Comparison of ENCODE assay signal across 1 cellular context in the genomic region with DNA sequence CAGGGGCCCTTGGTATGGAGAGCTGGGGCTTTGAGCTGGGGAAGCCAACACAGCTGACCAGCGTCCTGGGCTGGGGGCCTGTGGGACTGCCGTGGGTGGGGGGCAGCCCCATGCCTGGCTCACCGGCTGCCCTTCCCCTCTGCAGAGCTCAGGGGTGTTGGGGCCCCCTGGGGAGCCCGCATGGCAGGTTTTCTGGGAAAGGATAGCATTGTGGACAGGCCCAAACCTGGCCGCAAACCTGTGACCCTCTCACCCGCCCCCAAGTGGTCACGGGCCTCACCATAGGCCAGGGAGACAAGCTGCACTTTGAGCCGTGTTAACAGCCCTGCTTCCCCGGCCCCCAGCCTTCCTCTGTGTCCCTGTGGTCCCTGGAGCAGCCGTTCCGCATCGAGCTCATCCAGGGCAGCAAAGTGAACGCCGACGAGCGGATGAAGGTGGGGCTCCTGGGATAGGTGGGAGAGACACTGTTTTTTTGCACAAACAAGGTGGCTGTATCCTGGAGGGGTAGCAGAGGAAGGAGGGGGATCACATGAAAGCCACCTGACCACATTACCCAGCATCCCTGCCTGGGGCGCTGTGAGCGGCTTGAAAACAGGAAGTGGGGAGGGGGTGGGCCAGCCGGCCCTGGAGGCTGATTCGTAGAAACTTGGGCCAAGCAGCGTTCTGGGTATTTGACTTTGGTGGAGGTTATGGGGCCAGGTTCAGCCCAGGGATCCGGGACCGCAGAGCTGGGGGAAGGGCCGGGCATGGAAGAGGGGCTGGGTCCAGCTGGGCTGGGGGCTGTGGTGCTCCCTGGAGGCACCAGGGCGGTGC.
TF ChIP-seq lines count a peak whose summit lies in the region.

No MANE protein-coding gene starts in this region.

TF ChIP-seq in HepG2, 621 proteins besides CTCF, POLR2A, EP300 and RAD21 (continued from another document and continues in another):
- TF ChIP-seq TOPORS (CRISPR knock-in tag; IDR thresholded peaks at IDR 0.05): no peak; the same call in 1 of the 2 replicates
- TF ChIP-seq MBD4 (IDR thresholded peaks at IDR 0.05; ENCODE audit: borderline replicate concordance, low read length): no peak
- peak; percentile 77 for TF ChIP-seq MAZ (IDR thresholded peaks at IDR 0.05; ENCODE audit: borderline replicate concordance, low read depth, low read length)
- peak; percentile 90 for TF ChIP-seq MAZ (CRISPR knock-in tag; IDR thresholded peaks at IDR 0.05; ENCODE audit: low read depth)
- TF ChIP-seq KDM1A (CRISPR knock-in tag; IDR thresholded peaks at IDR 0.05): no peak
- TF ChIP-seq ZNF276 (CRISPR knock-in tag; IDR thresholded peaks at IDR 0.05; ENCODE audit: low read depth): no peak
- TF ChIP-seq, protein P1, sequence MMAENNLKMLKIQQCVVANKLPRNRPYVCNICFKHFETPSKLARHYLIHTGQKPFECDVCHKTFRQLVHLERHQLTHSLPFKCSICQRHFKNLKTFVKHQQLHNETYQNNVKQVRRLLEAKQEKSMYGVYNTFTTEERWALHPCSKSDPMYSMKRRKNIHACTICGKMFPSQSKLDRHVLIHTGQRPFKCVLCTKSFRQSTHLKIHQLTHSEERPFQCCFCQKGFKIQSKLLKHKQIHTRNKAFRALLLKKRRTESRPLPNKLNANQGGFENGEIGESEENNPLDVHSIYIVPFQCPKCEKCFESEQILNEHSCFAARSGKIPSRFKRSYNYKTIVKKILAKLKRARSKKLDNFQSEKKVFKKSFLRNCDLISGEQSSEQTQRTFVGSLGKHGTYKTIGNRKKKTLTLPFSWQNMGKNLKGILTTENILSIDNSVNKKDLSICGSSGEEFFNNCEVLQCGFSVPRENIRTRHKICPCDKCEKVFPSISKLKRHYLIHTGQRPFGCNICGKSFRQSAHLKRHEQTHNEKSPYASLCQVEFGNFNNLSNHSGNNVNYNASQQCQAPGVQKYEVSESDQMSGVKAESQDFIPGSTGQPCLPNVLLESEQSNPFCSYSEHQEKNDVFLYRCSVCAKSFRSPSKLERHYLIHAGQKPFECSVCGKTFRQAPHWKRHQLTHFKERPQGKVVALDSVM (CRISPR knock-in tag; IDR thresholded peaks at IDR 0.05): peak; percentile 49; the same call in 1 of the 2 replicates
- peak; percentile 81; the same call in 1 of the 2 replicates for TF ChIP-seq XBP1 (CRISPR knock-in tag; IDR thresholded peaks at IDR 0.05)
- peak; percentile 9; the same call in 1 of the 2 replicates for TF ChIP-seq ZNF572 (CRISPR knock-in tag; IDR thresholded peaks at IDR 0.05)
- peak; percentile 16; the same call in 1 of the 2 replicates for TF ChIP-seq FOXK2 (IDR thresholded peaks at IDR 0.05)
- 0 out of 2 replicates have a peak, but pooled peaks have one; percentile 55 for TF ChIP-seq ZC3H4 (CRISPR knock-in tag; IDR thresholded peaks at IDR 0.05; ENCODE audit: borderline replicate concordance)
- peak; percentile 45; the same call in 1 of the 2 replicates for TF ChIP-seq TGIF2 (CRISPR knock-in tag; IDR thresholded peaks at IDR 0.05)
- 0 out of 2 replicates have a peak, but pooled peaks have one; percentile 8 for TF ChIP-seq PPARG (CRISPR knock-in tag; conservative IDR thresholded peaks at IDR 0.05)
- peak; percentile 11; the same call in 1 of the 2 replicates for TF ChIP-seq MAFF (IDR thresholded peaks at IDR 0.05; ENCODE audit: low read depth, low read length)
- TF ChIP-seq CCDC6 (CRISPR knock-in tag; IDR thresholded peaks at IDR 0.05): peak; percentile 49; the same call in 1 of the 2 replicates
- no peak for TF ChIP-seq ZNF468 (CRISPR knock-in tag; IDR thresholded peaks at IDR 0.05)
- TF ChIP-seq PHF5A (CRISPR knock-in tag; IDR thresholded peaks at IDR 0.05; ENCODE audit: low read depth, unreplicated experiment): peak; percentile 40
- no peak for TF ChIP-seq SSRP1 (CRISPR knock-in tag; IDR thresholded peaks at IDR 0.05)
- TF ChIP-seq ZNF713 (CRISPR knock-in tag; IDR thresholded peaks at IDR 0.05): no peak
- peak; percentile 81 for TF ChIP-seq ZNF709 (CRISPR knock-in tag; IDR thresholded peaks at IDR 0.05)
- no peak; the same call in 1 of the 2 replicates for TF ChIP-seq ZNF205 (CRISPR knock-in tag; IDR thresholded peaks at IDR 0.05)
- TF ChIP-seq HMGA1 (CRISPR knock-in tag; conservative IDR thresholded peaks at IDR 0.05): no peak
- peak; percentile 54; the same call in 1 of the 2 replicates for TF ChIP-seq ZNF33B (CRISPR knock-in tag; IDR thresholded peaks at IDR 0.05)
- TF ChIP-seq ZNF460 (CRISPR knock-in tag; IDR thresholded peaks at IDR 0.05; ENCODE audit: borderline replicate concordance): no peak; the same call in 1 of the 2 replicates
- TF ChIP-seq THAP11 (CRISPR knock-in tag; IDR thresholded peaks at IDR 0.05): peak; percentile 81
- no peak for TF ChIP-seq CCAR2 (optimal IDR thresholded peaks at IDR 0.05; ENCODE audit: low read depth, low read length)
- TF ChIP-seq TRAFD1 (CRISPR knock-in tag; IDR thresholded peaks at IDR 0.05; ENCODE audit: borderline replicate concordance): no peak
- 0 out of 2 replicates have a peak, but pooled peaks have one; percentile 8 for TF ChIP-seq ZNF589 (CRISPR knock-in tag; conservative IDR thresholded peaks at IDR 0.05)
- TF ChIP-seq SP4 (CRISPR knock-in tag; IDR thresholded peaks at IDR 0.05): peak; percentile 54; the same call in 1 of the 2 replicates
- peak; percentile 38; the same call in 1 of the 2 replicates for TF ChIP-seq BHLHE40 (IDR thresholded peaks at IDR 0.05; ENCODE audit: low read length)
- TF ChIP-seq SIN3A (IDR thresholded peaks at IDR 0.05; ENCODE audit: borderline replicate concordance, low read depth, low read length): peak; percentile 86; the same call in 1 of the 2 replicates
- TF ChIP-seq ZNF878 (CRISPR knock-in tag; IDR thresholded peaks at IDR 0.05): 0 out of 2 replicates have a peak, but pooled peaks have one; percentile 45
- no peak for TF ChIP-seq FOXM1 (CRISPR knock-in tag; IDR thresholded peaks at IDR 0.05)
- peak; percentile 90 for TF ChIP-seq TBX2 (CRISPR knock-in tag; IDR thresholded peaks at IDR 0.05; ENCODE audit: borderline replicate concordance)
- no peak for TF ChIP-seq SMYD3 (CRISPR knock-in tag; IDR thresholded peaks at IDR 0.05)
- no peak for TF ChIP-seq ZNF256 (CRISPR knock-in tag; conservative IDR thresholded peaks at IDR 0.05)
- TF ChIP-seq ZNF160 (CRISPR knock-in tag; IDR thresholded peaks at IDR 0.05): peak; percentile 34; the same call in 1 of the 2 replicates
- TF ChIP-seq, protein P2, sequence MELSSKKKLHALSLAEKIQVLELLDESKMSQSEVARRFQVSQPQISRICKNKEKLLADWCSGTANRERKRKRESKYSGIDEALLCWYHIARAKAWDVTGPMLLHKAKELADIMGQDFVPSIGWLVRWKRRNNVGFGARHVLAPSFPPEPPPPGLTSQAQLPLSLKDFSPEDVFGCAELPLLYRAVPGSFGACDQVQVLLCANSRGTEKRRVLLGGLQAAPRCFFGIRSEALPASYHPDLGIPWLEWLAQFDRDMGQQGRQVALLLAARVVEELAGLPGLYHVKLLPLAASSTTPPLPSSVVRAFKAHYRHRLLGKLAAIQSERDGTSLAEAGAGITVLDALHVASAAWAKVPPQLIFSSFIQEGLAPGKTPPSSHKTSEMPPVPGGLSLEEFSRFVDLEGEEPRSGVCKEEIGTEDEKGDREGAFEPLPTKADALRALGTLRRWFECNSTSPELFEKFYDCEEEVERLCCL (CRISPR knock-in tag; IDR thresholded peaks at IDR 0.05; ENCODE audit: borderline replicate concordance): no peak
- no peak for TF ChIP-seq NKX3-1 (CRISPR knock-in tag; IDR thresholded peaks at IDR 0.05)
- TF ChIP-seq CREB1 (IDR thresholded peaks at IDR 0.05): no peak
- TF ChIP-seq CREB1 (CRISPR knock-in tag; IDR thresholded peaks at IDR 0.05): peak; percentile 78
- TF ChIP-seq MYNN (CRISPR knock-in tag; IDR thresholded peaks at IDR 0.05; ENCODE audit: low read depth): no peak; the same call in 1 of the 2 replicates
- peak; percentile 98 for TF ChIP-seq ELF1 (CRISPR knock-in tag; IDR thresholded peaks at IDR 0.05)
- TF ChIP-seq ZNF33A (CRISPR knock-in tag; IDR thresholded peaks at IDR 0.05; ENCODE audit: borderline replicate concordance): 0 out of 2 replicates have a peak, but pooled peaks have one; percentile 68
- no peak for TF ChIP-seq ZFP36L1 (CRISPR knock-in tag; IDR thresholded peaks at IDR 0.05)
- TF ChIP-seq KMT2A (CRISPR knock-in tag; IDR thresholded peaks at IDR 0.05): peak; percentile 52; the same call in 1 of the 2 replicates
- no peak for TF ChIP-seq KAT7 (CRISPR knock-in tag; IDR thresholded peaks at IDR 0.05; ENCODE audit: borderline replicate concordance)
- no peak; the same call in 1 of the 2 replicates for TF ChIP-seq CAMTA2 (CRISPR knock-in tag; IDR thresholded peaks at IDR 0.05; ENCODE audit: borderline replicate concordance)
- peak; percentile 18 for TF ChIP-seq TBL1XR1 (IDR thresholded peaks at IDR 0.05; ENCODE audit: borderline replicate concordance, low read length, partially characterized antibody)
- TF ChIP-seq KDM5B (CRISPR knock-in tag; IDR thresholded peaks at IDR 0.05; ENCODE audit: borderline replicate concordance): peak; percentile 20; the same call in 1 of the 2 replicates
- TF ChIP-seq, protein P3, sequence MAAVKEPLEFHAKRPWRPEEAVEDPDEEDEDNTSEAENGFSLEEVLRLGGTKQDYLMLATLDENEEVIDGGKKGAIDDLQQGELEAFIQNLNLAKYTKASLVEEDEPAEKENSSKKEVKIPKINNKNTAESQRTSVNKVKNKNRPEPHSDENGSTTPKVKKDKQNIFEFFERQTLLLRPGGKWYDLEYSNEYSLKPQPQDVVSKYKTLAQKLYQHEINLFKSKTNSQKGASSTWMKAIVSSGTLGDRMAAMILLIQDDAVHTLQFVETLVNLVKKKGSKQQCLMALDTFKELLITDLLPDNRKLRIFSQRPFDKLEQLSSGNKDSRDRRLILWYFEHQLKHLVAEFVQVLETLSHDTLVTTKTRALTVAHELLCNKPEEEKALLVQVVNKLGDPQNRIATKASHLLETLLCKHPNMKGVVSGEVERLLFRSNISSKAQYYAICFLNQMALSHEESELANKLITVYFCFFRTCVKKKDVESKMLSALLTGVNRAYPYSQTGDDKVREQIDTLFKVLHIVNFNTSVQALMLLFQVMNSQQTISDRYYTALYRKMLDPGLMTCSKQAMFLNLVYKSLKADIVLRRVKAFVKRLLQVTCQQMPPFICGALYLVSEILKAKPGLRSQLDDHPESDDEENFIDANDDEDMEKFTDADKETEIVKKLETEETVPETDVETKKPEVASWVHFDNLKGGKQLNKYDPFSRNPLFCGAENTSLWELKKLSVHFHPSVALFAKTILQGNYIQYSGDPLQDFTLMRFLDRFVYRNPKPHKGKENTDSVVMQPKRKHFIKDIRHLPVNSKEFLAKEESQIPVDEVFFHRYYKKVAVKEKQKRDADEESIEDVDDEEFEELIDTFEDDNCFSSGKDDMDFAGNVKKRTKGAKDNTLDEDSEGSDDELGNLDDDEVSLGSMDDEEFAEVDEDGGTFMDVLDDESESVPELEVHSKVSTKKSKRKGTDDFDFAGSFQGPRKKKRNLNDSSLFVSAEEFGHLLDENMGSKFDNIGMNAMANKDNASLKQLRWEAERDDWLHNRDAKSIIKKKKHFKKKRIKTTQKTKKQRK (IDR thresholded peaks at IDR 0.05; ENCODE audit: low read length): no peak
- TF ChIP-seq JUN (CRISPR knock-in tag; IDR thresholded peaks at IDR 0.05): 0 out of 2 replicates have a peak, but pooled peaks have one; percentile 39
- peak; percentile 23; the same call in 1 of the 2 replicates for TF ChIP-seq ZNF703 (CRISPR knock-in tag; IDR thresholded peaks at IDR 0.05; ENCODE audit: borderline replicate concordance)
- TF ChIP-seq ZNF326 (CRISPR knock-in tag; IDR thresholded peaks at IDR 0.05; ENCODE audit: borderline replicate concordance): no peak
- no peak for TF ChIP-seq ZNF615 (CRISPR knock-in tag; IDR thresholded peaks at IDR 0.05; ENCODE audit: borderline replicate concordance)
- TF ChIP-seq TFDP1 (CRISPR knock-in tag; IDR thresholded peaks at IDR 0.05; ENCODE audit: borderline replicate concordance): no peak; the same call in 1 of the 2 replicates
